Comparison of ENCODE assay signal across 8 cellular contexts in the genomic region with DNA sequence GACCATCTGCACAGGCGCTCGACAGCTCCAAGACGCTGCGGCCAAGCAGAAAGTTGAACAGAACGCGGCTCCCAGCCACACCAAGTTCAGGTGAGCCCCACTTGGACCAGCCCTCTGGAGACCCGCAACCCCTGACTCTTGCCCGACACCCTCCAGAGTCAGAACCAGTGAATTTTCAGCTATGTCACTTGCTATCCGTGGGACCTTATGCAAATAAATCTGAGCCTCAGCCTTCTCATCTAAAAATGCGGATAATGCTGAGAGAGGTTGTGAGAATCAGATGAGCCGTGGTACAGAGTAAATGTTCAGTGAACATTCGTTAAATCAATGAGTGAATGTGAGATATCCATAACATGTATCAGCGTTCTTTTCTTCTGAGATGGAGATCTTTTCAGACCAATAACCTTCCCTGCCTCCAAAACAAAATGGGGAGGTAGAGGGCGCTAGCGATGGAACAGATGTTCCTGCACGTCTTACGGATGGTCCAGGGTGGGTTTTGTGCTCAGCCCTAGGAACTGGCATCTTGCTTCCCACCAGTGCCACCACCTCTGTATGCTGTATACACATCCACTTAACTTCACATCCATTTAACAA. TPM values are rescaled to one million over a fixed set of nuclear protein-coding genes. Genes with fewer than 3 reads are reported as not detected.
DNase-seq lines count a peak whose midpoint lies in the region; ATAC-seq and TF ChIP-seq lines count a peak whose summit lies in the region.

No MANE protein-coding gene starts in this region.

- H3K4me3 ChIP-seq in heart right ventricle = peak overlapping the region; percentile 76 to 94 (median 80)
- peak overlapping the region; percentile 88 for H3K4me3 ChIP-seq in upper lobe of right lung

- H3K27me3 Mint-ChIP-seq in MCF 10A (ENCODE audit: insufficient read depth, unreplicated experiment) = no peaks in the 10 kb centered on the region
- H3K27me3 Mint-ChIP-seq in memory B cell = no peaks in the 10 kb centered on the region

- peak in 2 of 9 donors; percentile 16 to 17 for TF ChIP-seq CTCF in heart right ventricle (IDR thresholded peaks at IDR 0.05)
- TF ChIP-seq CTCF in MCF 10A (IDR thresholded peaks at IDR 0.05; ENCODE audit: unreplicated experiment) = no peak
- no peak for TF ChIP-seq CTCF in upper lobe of right lung (IDR thresholded peaks at IDR 0.05)

- H3K36me3 ChIP-seq in heart right ventricle (peaks cover 0 to 63% (median 16%) of the 10 kb centered on the region in 9 donors), upper lobe of right lung (peaks cover 29% of the 10 kb centered on the region)

- peak overlapping the region; percentile 84 to 98 (median 95) for H3K27ac ChIP-seq in heart right ventricle
- peak overlapping the region; percentile 95 for H3K27ac ChIP-seq in upper lobe of right lung

- POLR2A ChIA-PET in MCF 10A (lab: Yijun Ruan, JAX) = interaction anchor here (0.6 to 1.4 kb wide), 5 partner anchors 10 to 1823 kb away, joined by 3 to 5 read pairs (median 4); no protein-coding TSS in a partner anchor

- H3K9me3 ChIP-seq in heart right ventricle (no peaks in the 10 kb centered on the region), upper lobe of right lung (no peaks in the 10 kb centered on the region)

- H3K27ac Mint-ChIP-seq in MCF 10A (ENCODE audit: low read depth, unreplicated experiment) (peak overlapping the region; percentile 98), memory B cell (peak overlapping the region; percentile 97)

- no peak for DNase-seq in heart right ventricle
- DNase-seq in cardiac septum (ENCODE audit: low spot score) = no peak
- peak; percentile 69 for DNase-seq in NAMALWA (ENCODE audit: low spot score)
- no peak for DNase-seq in MCF 10A (ENCODE audit: unreplicated experiment)
- no peak for DNase-seq in memory B cell (ENCODE audit: low spot score in 2 of 2)
- no peak for DNase-seq in upper lobe of right lung

- no peaks in the 10 kb centered on the region for H3K9me3 Mint-ChIP-seq in MCF 10A (ENCODE audit: unreplicated experiment)
- H3K9me3 Mint-ChIP-seq in memory B cell = no peaks in the 10 kb centered on the region

- H3K27me3 ChIP-seq in heart right ventricle (no peaks in the 10 kb centered on the region), upper lobe of right lung (no peaks in the 10 kb centered on the region)

- H3K4me3 Mint-ChIP-seq in MCF 10A (ENCODE audit: unreplicated experiment) = peak overlapping the region; percentile 96
- peak overlapping the region; percentile 96 for H3K4me3 Mint-ChIP-seq in memory B cell

- CTCF ChIA-PET in MCF 10A (lab: Yijun Ruan, JAX) = interaction anchor here (0.6 to 7.4 kb wide), 9 partner anchors 9 to 1285 kb away, joined by 3 to 40 read pairs (median 4); partner anchors contain the start of gene ISG20

- intact Hi-C loops in heart right ventricle (cut with DNase I) (no loop called here), cardiac septum (cut with DNase I) (no loop called here), MCF 10A (cut with micrococcal nuclease) (loop anchor here (5.0 kb wide), 2 partner anchors 79 to 154 kb away; partner anchors contain the start of genes AEN and DET1), upper lobe of right lung (cut with DNase I) (no loop called here)

- 2 to 6% methylated on average over 17 of the region's 17 CpGs for WGBS in heart right ventricle, 2 donors

- ATAC-seq in heart right ventricle = no peak
- ATAC-seq in memory B cell (ENCODE audit: low read depth) = no peak
- ATAC-seq in upper lobe of right lung = no peak
- ATAC-seq in HG02610 (IDR thresholded peaks at IDR 0.05; ENCODE audit: unreplicated experiment) = no peak
- no peak for ATAC-seq in HG02885 (IDR thresholded peaks at IDR 0.05; ENCODE audit: poor library complexity, unreplicated experiment)

- TSS peak; percentile 42 for BruUV-seq in MCF 10A (replicated peaks; lab: Mats Ljungman, UMichigan)

- peaks cover 16% of the 10 kb centered on the region for H3K4me1 Mint-ChIP-seq in MCF 10A (ENCODE audit: insufficient read depth, unreplicated experiment)
- H3K4me1 Mint-ChIP-seq in memory B cell = peaks cover 13% of the 10 kb centered on the region

- H3K4me1 ChIP-seq in heart right ventricle (peaks cover 5 to 55% (median 27%) of the 10 kb centered on the region in 9 donors), upper lobe of right lung (peaks cover 17% of the 10 kb centered on the region)

- H3K36me3 Mint-ChIP-seq in MCF 10A (ENCODE audit: insufficient read depth, unreplicated experiment) (peaks cover 31% of the 10 kb centered on the region), memory B cell (peaks cover 18% of the 10 kb centered on the region)

RNA-seq across cellular contexts. Expression of gene MRPS11, which starts 0.5 kb away (rescaled TPM):
- total RNA-seq in heart right ventricle = 10 to 100 TPM; 53.3 to 72.6 (median 64.7) TPM
- polyA plus RNA-seq in heart right ventricle = 10 to 100 TPM; 47.5 to 95.0 TPM
- 50.6 TPM for total RNA-seq in cardiac septum
- total RNA-seq in MCF 10A (2022) = 63.9 and 64.5 TPM in 2 replicates
- total RNA-seq in upper lobe of right lung = 33.7 TPM

RNA-seq across cellular contexts. Expression of gene MRPL46, which starts 0.8 kb away (rescaled TPM):
- 100 to 1,000 TPM in 2 of 10 donors, 10 to 100 TPM in 8; 63.4 to 108 (median 81.5) TPM for total RNA-seq in heart right ventricle
- polyA plus RNA-seq in heart right ventricle = 10 to 100 TPM; 36.4 to 79.8 TPM
- total RNA-seq in cardiac septum = 57.8 TPM
- 15.4 and 23.2 TPM in 2 replicates for total RNA-seq in MCF 10A (2022)
- total RNA-seq in upper lobe of right lung = 17.0 TPM
